In genomic region chr12:49750027-49750977, GRCh38 we compare ENCODE assay signal across 9 cellular contexts. TPM values are rescaled to one million over a fixed set of nuclear protein-coding genes. Genes with fewer than 3 reads are reported as not detected.
A peak's percentile ranks its signal among the peaks of the same experiment; 100 is the strongest.
DNase-seq lines count a peak whose midpoint lies in the region; ATAC-seq and TF ChIP-seq lines count a peak whose summit lies in the region.
"Had no signal": no experiment of that assay in that cellular context is flagged by ENCODE, and none has a peak within 500 bp of the region (broad histone marks: within the 10 kb centered on the region; RNA-seq: fewer than 3 reads in every experiment).

No MANE protein-coding gene starts in this region.

- ATAC-seq in CD8-positive, alpha-beta T cell = peak; percentile 90
- ATAC-seq in HG03280 (IDR thresholded peaks at IDR 0.05; ENCODE audit: unreplicated experiment) = peak; percentile 52
- ATAC-seq in HG03135 (IDR thresholded peaks at IDR 0.05; ENCODE audit: unreplicated experiment) = no peak

- H3K36me3 ChIP-seq in CD8-positive, alpha-beta T cell (ENCODE audit: insufficient read depth, low read length) = peaks cover 25% of the 10 kb centered on the region
- peaks cover 13% of the 10 kb centered on the region for H3K36me3 ChIP-seq in smooth muscle cell (ENCODE audit: low read depth)

- no peaks in the 10 kb centered on the region for H3K27me3 ChIP-seq in CD8-positive, alpha-beta T cell (ENCODE audit: insufficient read depth, low read length)
- no peaks in the 10 kb centered on the region for H3K27me3 ChIP-seq in smooth muscle cell (ENCODE audit: low read depth)

- TF ChIP-seq CTCF in CD8-positive, alpha-beta T cell (IDR thresholded peaks at IDR 0.05) = no peak
- TF ChIP-seq CTCF in epithelial cell of proximal tubule (conservative IDR thresholded peaks at IDR 0.05; ENCODE audit: low read depth, low read length) (peak; percentile 15), smooth muscle cell (IDR thresholded peaks at IDR 0.05; ENCODE audit: borderline replicate concordance, insufficient read depth, poor library complexity, severe bottlenecking) (no peak)

- POLR2A ChIA-PET in CD8-positive, alpha-beta T cell (lab: Charles Lee) = interaction anchor here (1.0 kb wide), 1 partner anchor 9 kb away, joined by 3 read pairs; the partner anchor contains the start of gene TMBIM6

- no peak overlapping the region for H3K27ac ChIP-seq in CD8-positive, alpha-beta T cell (ENCODE audit: low read depth, low read length)
- peak overlapping the region; percentile 85 for H3K27ac ChIP-seq in smooth muscle cell (ENCODE audit: low read depth)

- H4K20me1 ChIP-seq in smooth muscle cell (ENCODE audit: low read depth) = peaks cover 100% of the 10 kb centered on the region

- peak overlapping the region; percentile 6 for H3K4me3 ChIP-seq in CD8-positive, alpha-beta T cell (ENCODE audit: low read depth, low read length)
- H3K4me3 ChIP-seq in epithelial cell of proximal tubule (ENCODE audit: low read depth, low read length) = no peak overlapping the region
- no peak overlapping the region for H3K4me3 ChIP-seq in smooth muscle cell
- H3K4me3 ChIP-seq: skin epidermis had no signal

- H3F3A ChIP-seq in smooth muscle cell (ENCODE audit: low read depth) = peaks cover 21% of the 10 kb centered on the region

- peak in 4 of 7 experiments; percentile 20 to 43 (median 31) for DNase-seq in CD8-positive, alpha-beta T cell
- peak in 4 of 5 experiments; percentile 11 to 87 (median 27) for DNase-seq in T-helper 2 cell
- DNase-seq in epithelial cell of proximal tubule (ENCODE audit: low read depth) = no peak
- DNase-seq in smooth muscle cell (lab: John Stamatoyannopoulos, UW; ENCODE audit: unreplicated experiment) = no peak
- DNase-seq in mucosa of gallbladder (ENCODE audit: low spot score) = no peak
- DNase-seq in mesenteric fat pad (ENCODE audit: low spot score) = no peak

- no peak overlapping the region for H3K9ac ChIP-seq in smooth muscle cell (ENCODE audit: low read depth)

- H3K9me3 Mint-ChIP-seq in CD8-positive, alpha-beta T cell = no peaks in the 10 kb centered on the region

- H3K4me2 ChIP-seq in smooth muscle cell = peak overlapping the region; percentile 3

- H3K9me3 ChIP-seq in CD8-positive, alpha-beta T cell (ENCODE audit: low read length) = no peaks in the 10 kb centered on the region
- H3K9me3 ChIP-seq in smooth muscle cell (replicated peaks; ENCODE audit: low read depth) = no peaks in the 10 kb centered on the region

- H3K79me2 ChIP-seq in smooth muscle cell (ENCODE audit: low read depth) = peaks cover 98% of the 10 kb centered on the region

- WGBS in smooth muscle cell (ENCODE audit: low lambda C conversion rate) = 78% methylated on average over 8 of the region's 8 CpGs

- peak overlapping the region; percentile 42 for H3K4me3 Mint-ChIP-seq in CD8-positive, alpha-beta T cell

- H3K4me1 Mint-ChIP-seq in CD8-positive, alpha-beta T cell (ENCODE audit: low read depth) = peaks cover 81% of the 10 kb centered on the region

- H3K4me1 ChIP-seq in CD8-positive, alpha-beta T cell (ENCODE audit: insufficient read depth, low read length) = peaks cover 57% of the 10 kb centered on the region
- peaks cover 22% of the 10 kb centered on the region for H3K4me1 ChIP-seq in smooth muscle cell (ENCODE audit: low read depth)

- H3K27me3 Mint-ChIP-seq in CD8-positive, alpha-beta T cell (ENCODE audit: low read depth) = no peaks in the 10 kb centered on the region

- intact Hi-C loops in CD8-positive, alpha-beta T cell (cut with DNase I, micrococcal nuclease) = no loop called here

- peak overlapping the region; percentile 69 for H3K27ac Mint-ChIP-seq in CD8-positive, alpha-beta T cell

- CTCF ChIA-PET in CD8-positive, alpha-beta T cell (lab: Charles Lee) = interaction anchor here (1.0 to 2.6 kb wide), 3 partner anchors 9 to 28 kb away, joined by 4 to 17 read pairs (median 4); partner anchors contain the start of gene TMBIM6

- H2AFZ ChIP-seq in smooth muscle cell (ENCODE audit: low read depth) = no peak overlapping the region

- peaks cover 63% of the 10 kb centered on the region for H3K36me3 Mint-ChIP-seq in CD8-positive, alpha-beta T cell

RNA-seq across cellular contexts. Expression of gene TMBIM6, which starts 8.9 kb away (rescaled TPM):
- 100 to 1,000 TPM; 289 to 309 TPM for total RNA-seq in CD8-positive, alpha-beta T cell
- total RNA-seq in epithelial cell of proximal tubule (429 and 436 TPM in 2 replicates), smooth muscle cell (677 and 679 TPM in 2 replicates), mucosa of gallbladder (901 TPM), mesenteric fat pad (477 TPM)
- 611 and 663 TPM in 2 replicates for polyA plus RNA-seq in smooth muscle cell

RNA-seq across cellular contexts. Expression of gene FMNL3, which starts 43.1 kb away (rescaled TPM):
- total RNA-seq in CD8-positive, alpha-beta T cell = 10 to 100 TPM; 27.9 to 31.9 TPM
- total RNA-seq in epithelial cell of proximal tubule (21.3 and 21.7 TPM in 2 replicates), smooth muscle cell (18.3 and 20.8 TPM in 2 replicates), mucosa of gallbladder (27.8 TPM), mesenteric fat pad (26.4 TPM)
- 19.7 and 21.7 TPM in 2 replicates for polyA plus RNA-seq in smooth muscle cell

Comparison
In these comparisons a context has a peak if more than half of its experiments do, and no peak if none do; other contexts are left out.
1. DNase-seq: peak in CD8-positive, alpha-beta T cell (4 of 7) and T-helper 2 cell (4 of 5); none in epithelial cell of proximal tubule (single experiment), smooth muscle cell (single experiment), mucosa of gallbladder (single experiment) and mesenteric fat pad (single experiment).